ENCODE assay signal across 21 cellular contexts in genomic region chr2:108301558-108301957, GRCh38. TPM values are rescaled to one million over a fixed set of nuclear protein-coding genes. Genes with fewer than 3 reads are reported as not detected.
DNase-seq lines count a peak whose midpoint lies in the region; ATAC-seq, FAIRE-seq and TF ChIP-seq lines count a peak whose summit lies in the region.
"Had no signal": no experiment of that assay in that cellular context is flagged by ENCODE, and none has a peak within 500 bp of the region (broad histone marks: within the 10 kb centered on the region; RNA-seq: fewer than 3 reads in every experiment).

No MANE protein-coding gene starts in this region.

- FAIRE-seq in small intestine (lab: Jason Lieb, UNC): no peak
- FAIRE-seq: G401.6, GM12892, GM19239, H1 had no signal

- DNase-seq in MM.1S: no peak
- DNase-seq in kidney tubule cell (ENCODE audit: low spot score): peak; percentile 30
- peak; percentile 63 for DNase-seq in small intestine
- no peak for DNase-seq in NCI-H146 treated with DMSO at 0.1 percent for 48 hours (lab: John Stamatoyannopoulos, UW; ENCODE audit: unreplicated experiment)
- DNase-seq in activated CD8-positive, alpha-beta T cell treated with anti-CD3 and anti-CD28 coated beads for 36 hours: no peak
- no peak for DNase-seq in NCI-H1436 (lab: John Stamatoyannopoulos, UW)
- DNase-seq: 8988T; AML-193; Calu3; CD4-positive, alpha-beta T cell; DMS 273 treated with DMSO at 0.1 percent for 48 hours; DMS79 treated with DMSO at 0.1 percent for 48 hours; EL had no signal

- no peak overlapping the region for H3K9ac ChIP-seq in MM.1S (ENCODE audit: low read length)
- H3K9ac ChIP-seq: BLaER1 treated with 17β-estradiol and CSF1 and Interleukin-3, amounts not matched to agents 10 nM and 100 nM had no signal

- H3K27me3 Mint-ChIP-seq in activated CD8-positive, alpha-beta T cell treated with anti-CD3 and anti-CD28 coated beads for 36 hours: peaks cover 4% of the 10 kb centered on the region

- no peaks in the 10 kb centered on the region for H3K9me3 Mint-ChIP-seq in activated CD8-positive, alpha-beta T cell treated with anti-CD3 and anti-CD28 coated beads for 36 hours
- H3K9me3 Mint-ChIP-seq: CD4-positive, alpha-beta T cell had no signal

- POLR2A ChIA-PET in activated CD8-positive, alpha-beta T cell treated with anti-CD3 and anti-CD28 coated beads for 36 hours (lab: Charles Lee): no interaction called here

- H3K4me1 ChIP-seq in MM.1S (ENCODE audit: low read length) (peaks cover 9% of the 10 kb centered on the region; the same call in 1 of the 2 replicates), small intestine (ENCODE audit: control insufficient read depth in 2 of 2, insufficient read depth in 1 of 2, low read depth in 1 of 2, low read length in 1 of 2) (no peaks in the 10 kb centered on the region)
- H3K4me1 ChIP-seq: HAP-1 had no signal

- peak overlapping the region; percentile 3; the same call in 1 of the 2 replicates for H3K4me2 ChIP-seq in MM.1S (ENCODE audit: low read depth, low read length)

- H3K27ac Mint-ChIP-seq in activated CD8-positive, alpha-beta T cell treated with anti-CD3 and anti-CD28 coated beads for 36 hours: no peak overlapping the region
- H3K27ac Mint-ChIP-seq: CD4-positive, alpha-beta T cell had no signal

- H3K27ac ChIP-seq in C4-2B (0 out of 2 replicates have a peak overlapping the region, but pooled peaks have one; percentile 6), MM.1S (ENCODE audit: low read length) (no peak overlapping the region), small intestine (ENCODE audit: low read depth in 1 of 2, low read length in 1 of 2) (no peak overlapping the region)
- H3K27ac ChIP-seq: BLaER1 treated with 17β-estradiol and CSF1 and Interleukin-3, amounts not matched to agents 10 nM and 100 nM had no signal

- CTCF ChIA-PET in activated CD8-positive, alpha-beta T cell treated with anti-CD3 and anti-CD28 coated beads for 36 hours (lab: Charles Lee): no interaction called here

- H3K27me3 ChIP-seq in MM.1S (replicated peaks; ENCODE audit: insufficient read depth, low read length) (no peaks in the 10 kb centered on the region), small intestine (ENCODE audit: control insufficient read depth in 2 of 2, insufficient read depth in 2 of 2, low read length in 2 of 2) (no peaks in the 10 kb centered on the region)
- H3K27me3 ChIP-seq: BLaER1 treated with 17β-estradiol and CSF1 and Interleukin-3, amounts not matched to agents 10 nM and 100 nM had no signal

- H3K9me2 ChIP-seq in MM.1S (replicated peaks; ENCODE audit: insufficient read depth, low read length): no peaks in the 10 kb centered on the region

- 51 to 76% (median 53%) methylated on average over 7 of the region's 7 CpGs for WGBS in small intestine, 3 donors

- no peak overlapping the region for H3K4me3 Mint-ChIP-seq in activated CD8-positive, alpha-beta T cell treated with anti-CD3 and anti-CD28 coated beads for 36 hours
- H3K4me3 Mint-ChIP-seq: CD4-positive, alpha-beta T cell had no signal

- ATAC-seq in activated CD8-positive, alpha-beta T cell treated with anti-CD3 and anti-CD28 coated beads for 36 hours: no peak
- no peak for ATAC-seq in HG03469 (IDR thresholded peaks at IDR 0.05; ENCODE audit: unreplicated experiment)

- TF ChIP-seq CTCF in C4-2B (conservative IDR thresholded peaks at IDR 0.05) (no peak), MM.1S (IDR thresholded peaks at IDR 0.05; ENCODE audit: low read length) (no peak)
- no peak for TF ChIP-seq CTCF in activated CD8-positive, alpha-beta T cell treated with anti-CD3 and anti-CD28 coated beads for 36 hours (IDR thresholded peaks at IDR 0.05)

- H3F3A ChIP-seq in MM.1S (ENCODE audit: insufficient read depth, low read length): no peaks in the 10 kb centered on the region

- H4K20me1 ChIP-seq in MM.1S (ENCODE audit: insufficient read depth, low read length): no peaks in the 10 kb centered on the region
- H4K20me1 ChIP-seq: BLaER1 treated with 17β-estradiol and CSF1 and Interleukin-3, amounts not matched to agents 10 nM and 100 nM had no signal

- H3K36me3 Mint-ChIP-seq in activated CD8-positive, alpha-beta T cell treated with anti-CD3 and anti-CD28 coated beads for 36 hours (ENCODE audit: low read depth): no peaks in the 10 kb centered on the region

- peaks cover 8% of the 10 kb centered on the region for H3K4me1 Mint-ChIP-seq in activated CD8-positive, alpha-beta T cell treated with anti-CD3 and anti-CD28 coated beads for 36 hours (ENCODE audit: low read depth)

- no peaks in the 10 kb centered on the region for H3K79me2 ChIP-seq in MM.1S (ENCODE audit: low read length)

- no peak overlapping the region for H2AFZ ChIP-seq in MM.1S (ENCODE audit: low read length)

- intact Hi-C loops in activated CD8-positive, alpha-beta T cell treated with anti-CD3 and anti-CD28 coated beads for 36 hours (cut with micrococcal nuclease): no loop called here

- H3K36me3 ChIP-seq in MM.1S (replicated peaks; ENCODE audit: insufficient read depth, low read length) (no peaks in the 10 kb centered on the region), small intestine (ENCODE audit: control insufficient read depth in 2 of 2, insufficient read depth in 2 of 2, low read length in 2 of 2) (no peaks in the 10 kb centered on the region)
- H3K36me3 ChIP-seq: BLaER1 treated with 17β-estradiol and CSF1 and Interleukin-3, amounts not matched to agents 10 nM and 100 nM; HAP-1 had no signal

- no peak overlapping the region for H3K4me3 ChIP-seq in MM.1S (ENCODE audit: low read length)
- no peak overlapping the region for H3K4me3 ChIP-seq in small intestine (ENCODE audit: low read depth in 1 of 2, low read length in 2 of 2)
- H3K4me3 ChIP-seq: BLaER1 treated with 17β-estradiol and CSF1 and Interleukin-3, amounts not matched to agents 10 nM and 100 nM; HAP-1 had no signal

- H3K9me3 ChIP-seq in MM.1S (replicated peaks; ENCODE audit: insufficient read depth, low read length) (no peaks in the 10 kb centered on the region), small intestine (ENCODE audit: control insufficient read depth, low read depth) (no peaks in the 10 kb centered on the region)
- H3K9me3 ChIP-seq: HAP-1 had no signal

RNA-seq across cellular contexts. Expression of gene SULT1C2, which starts 12.9 kb away (rescaled TPM):
- polyA plus RNA-seq in small intestine: 1 to 10 TPM in 2 of 3 donors, not detected in 1; 2.7 to 4.9 TPM
- total RNA-seq in activated CD8-positive, alpha-beta T cell treated with anti-CD3 and anti-CD28 coated beads for 36 hours: not detected
- total RNA-seq: CD4-positive, alpha-beta T cell had no signal

Comparison
In these comparisons a context has a peak if more than half of its experiments do, and no peak if none do; other contexts are left out.
1. DNase-seq: peak in kidney tubule cell (single experiment) and small intestine (single experiment); none in MM.1S (single experiment), NCI-H146 treated with DMSO at 0.1 percent for 48 hours (single experiment), activated CD8-positive, alpha-beta T cell treated with anti-CD3 and anti-CD28 coated beads for 36 hours (single experiment) and NCI-H1436 (single experiment).